In the genomic region with DNA sequence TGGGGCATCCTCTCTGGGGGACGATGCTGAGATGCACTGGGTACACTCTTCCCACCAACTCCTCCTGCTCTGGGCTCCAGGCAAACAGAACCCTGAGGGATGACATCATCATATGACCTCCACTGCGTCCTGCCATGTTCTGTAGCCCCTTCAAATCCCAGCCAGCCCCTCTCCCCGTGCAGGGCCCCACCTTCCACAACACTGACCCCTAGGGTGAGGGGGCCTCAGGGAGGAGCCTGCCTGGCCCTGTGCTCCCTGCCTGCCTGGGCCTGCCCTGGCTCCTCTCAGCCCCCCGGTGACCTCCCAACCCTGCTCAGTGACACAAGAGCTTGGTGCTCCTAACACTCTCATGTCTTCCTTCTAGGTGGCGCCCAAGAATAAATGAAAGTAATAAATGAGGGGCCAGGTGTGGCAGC, we compare ENCODE assay signal across 15 cellular contexts. TPM values are rescaled to one million over a fixed set of nuclear protein-coding genes. Genes with fewer than 3 reads are reported as not detected.
DNase-seq lines count a peak whose midpoint lies in the region; ATAC-seq, FAIRE-seq and TF ChIP-seq lines count a peak whose summit lies in the region.
"Had no signal": no experiment of that assay in that cellular context is flagged by ENCODE, and none has a peak within 500 bp of the region (broad histone marks: within the 10 kb centered on the region; RNA-seq: fewer than 3 reads in every experiment).

No MANE protein-coding gene starts in this region.

- no peaks in the 10 kb centered on the region for H3K27me3 ChIP-seq in OCI-LY3 (ENCODE audit: low read depth, low read length)
- H3K27me3 ChIP-seq: BLaER1 had no signal

- H3K36me3 ChIP-seq in OCI-LY3 (replicated peaks; ENCODE audit: low read depth, low read length): no peaks in the 10 kb centered on the region
- H3K36me3 ChIP-seq: BLaER1 had no signal

- no peaks in the 10 kb centered on the region for H3K27me3 Mint-ChIP-seq in stimulated activated naive CD8-positive, alpha-beta T cell treated with anti-CD3 and anti-CD28 coated beads, Interleukin-15, Interleukin-2, amounts not matched to agents 100 ng/mL and 50 ng/mL, for 24 hours
- H3K27me3 Mint-ChIP-seq in central memory CD8-positive, alpha-beta T cell: peaks cover 39% of the 10 kb centered on the region

- no peak for TF ChIP-seq POLR2A in GM12892 (IDR thresholded peaks at IDR 0.05; ENCODE audit: low read depth, low read length)

- no peaks in the 10 kb centered on the region for H3K9me3 ChIP-seq in OCI-LY3 (ENCODE audit: insufficient read depth, low read length)
- H3K9me3 ChIP-seq: BLaER1 had no signal

- H3K4me3 ChIP-seq in OCI-LY3 (ENCODE audit: low read length): no peak overlapping the region
- H3K4me3 ChIP-seq: BLaER1 had no signal

- ATAC-seq in stimulated activated naive CD8-positive, alpha-beta T cell treated with anti-CD3 and anti-CD28 coated beads, Interleukin-15, Interleukin-2, amounts not matched to agents 100 U/mL and 50 U/mL, for 24 hours: no peak
- no peak for ATAC-seq in central memory CD8-positive, alpha-beta T cell (replicated peaks; ENCODE audit: extremely low read depth, poor library complexity, severe bottlenecking)

- H4K20me1 ChIP-seq in OCI-LY3 (ENCODE audit: insufficient read depth, low read length): no peaks in the 10 kb centered on the region
- H4K20me1 ChIP-seq: BLaER1 had no signal

- H3K79me2 ChIP-seq in OCI-LY3 (ENCODE audit: low read length): no peaks in the 10 kb centered on the region

- peak overlapping the region; percentile 24 for H3K27ac Mint-ChIP-seq in stimulated activated naive CD8-positive, alpha-beta T cell treated with anti-CD3 and anti-CD28 coated beads, Interleukin-15, Interleukin-2, amounts not matched to agents 100 ng/mL and 50 ng/mL, for 24 hours
- peak overlapping the region; percentile 78 for H3K27ac Mint-ChIP-seq in central memory CD8-positive, alpha-beta T cell (ENCODE audit: low read depth)
- H3K27ac Mint-ChIP-seq: T-helper 2 cell treated with Interferon-gamma antibody and Interleukin-4, amounts not matched to agents 5 μg/mL and 100 μg/mL, for 36 hours had no signal

- FAIRE-seq in GM12892 (lab: Jason Lieb, UNC): no peak
- FAIRE-seq: GM18507 had no signal

- no peaks in the 10 kb centered on the region for H3K4me1 ChIP-seq in OCI-LY3 (ENCODE audit: low read length)
- H3K4me1 ChIP-seq: BLaER1 had no signal

- no peak overlapping the region for H3K4me2 ChIP-seq in OCI-LY3 (ENCODE audit: low read length)
- H3K4me2 ChIP-seq: BLaER1 had no signal

- DNase-seq in stimulated activated naive CD8-positive, alpha-beta T cell treated with anti-CD3 and anti-CD28 coated beads, Interleukin-15, Interleukin-2, amounts not matched to agents 100 U/mL and 50 U/mL, for 24 hours: no peak
- DNase-seq in central memory CD8-positive, alpha-beta T cell (ENCODE audit: low spot score in 2 of 2): no peak
- no peak for DNase-seq in GM12892 (ENCODE audit: insufficient read length)
- DNase-seq in OCI-M2 (lab: John Stamatoyannopoulos, UW; ENCODE audit: unreplicated experiment): no peak
- no peak for DNase-seq in NCI-H226
- DNase-seq: EL, HCEC 1CT, MV-4-11, NCI-H526, SHP77 treated with DMSO at 0.1 percent for 48 hours had no signal

- no peak overlapping the region for H3K4me3 Mint-ChIP-seq in stimulated activated naive CD8-positive, alpha-beta T cell treated with anti-CD3 and anti-CD28 coated beads, Interleukin-15, Interleukin-2, amounts not matched to agents 100 ng/mL and 50 ng/mL, for 24 hours
- H3K4me3 Mint-ChIP-seq in central memory CD8-positive, alpha-beta T cell: no peak overlapping the region
- H3K4me3 Mint-ChIP-seq: T-helper 2 cell treated with Interferon-gamma antibody and Interleukin-4, amounts not matched to agents 5 μg/mL and 100 μg/mL, for 36 hours had no signal

- TF ChIP-seq CTCF in OCI-LY3 (IDR thresholded peaks at IDR 0.05; ENCODE audit: low read depth, low read length): peak; percentile 14; the same call in 1 of the 2 replicates

- no peak overlapping the region for H2AFZ ChIP-seq in OCI-LY3 (ENCODE audit: low read depth, low read length)

- no peak overlapping the region for H3K9ac ChIP-seq in OCI-LY3 (ENCODE audit: low read length)
- H3K9ac ChIP-seq: BLaER1 had no signal

- no peak overlapping the region for H3K27ac ChIP-seq in OCI-LY3 (ENCODE audit: low read length)
- H3K27ac ChIP-seq: BLaER1 had no signal

- H3K4me1 Mint-ChIP-seq in stimulated activated naive CD8-positive, alpha-beta T cell treated with anti-CD3 and anti-CD28 coated beads, Interleukin-15, Interleukin-2, amounts not matched to agents 100 ng/mL and 50 ng/mL, for 24 hours (ENCODE audit: low read depth): no peaks in the 10 kb centered on the region
- H3K4me1 Mint-ChIP-seq in central memory CD8-positive, alpha-beta T cell: no peaks in the 10 kb centered on the region

- no peaks in the 10 kb centered on the region for H3K9me3 Mint-ChIP-seq in stimulated activated naive CD8-positive, alpha-beta T cell treated with anti-CD3 and anti-CD28 coated beads, Interleukin-15, Interleukin-2, amounts not matched to agents 100 ng/mL and 50 ng/mL, for 24 hours
- no peaks in the 10 kb centered on the region for H3K9me3 Mint-ChIP-seq in central memory CD8-positive, alpha-beta T cell
- H3K9me3 Mint-ChIP-seq: T-helper 2 cell treated with Interferon-gamma antibody and Interleukin-4, amounts not matched to agents 5 μg/mL and 100 μg/mL, for 36 hours had no signal

- no peaks in the 10 kb centered on the region for H3K36me3 Mint-ChIP-seq in stimulated activated naive CD8-positive, alpha-beta T cell treated with anti-CD3 and anti-CD28 coated beads, Interleukin-15, Interleukin-2, amounts not matched to agents 100 ng/mL and 50 ng/mL, for 24 hours (ENCODE audit: low read depth)
- H3K36me3 Mint-ChIP-seq in central memory CD8-positive, alpha-beta T cell (ENCODE audit: insufficient read depth): peaks cover 2% of the 10 kb centered on the region

RNA-seq across cellular contexts. Expression of a gene that starts 9.6 kb away (rescaled TPM):
- not detected for polyA plus RNA-seq in GM12892 (2012; ENCODE audit: missing spikeins)
